2 cellular contexts compared by ENCODE assay signal in genomic region chr4:140413130-140413969, GRCh38. TPM values are rescaled to one million over a fixed set of nuclear protein-coding genes. Genes with fewer than 3 reads are reported as not detected.
"Had no signal": no experiment of that assay in that cellular context is flagged by ENCODE, and none has a peak within 500 bp of the region (broad histone marks: within the 10 kb centered on the region; RNA-seq: fewer than 3 reads in every experiment).

No MANE protein-coding gene starts in this region.

RNA-seq across cellular contexts. Expression of gene CLGN, which starts 14.1 kb away (rescaled TPM):
- total RNA-seq: activated naive CD8-positive, alpha-beta T cell treated with anti-CD3 and anti-CD28 coated beads, Interleukin-2, amount 10 ng/mL, durations not matched to agents 7 days and 5 days; ascending aorta had no signal
